1 cellular context compared by ENCODE assay signal in the genomic region with DNA sequence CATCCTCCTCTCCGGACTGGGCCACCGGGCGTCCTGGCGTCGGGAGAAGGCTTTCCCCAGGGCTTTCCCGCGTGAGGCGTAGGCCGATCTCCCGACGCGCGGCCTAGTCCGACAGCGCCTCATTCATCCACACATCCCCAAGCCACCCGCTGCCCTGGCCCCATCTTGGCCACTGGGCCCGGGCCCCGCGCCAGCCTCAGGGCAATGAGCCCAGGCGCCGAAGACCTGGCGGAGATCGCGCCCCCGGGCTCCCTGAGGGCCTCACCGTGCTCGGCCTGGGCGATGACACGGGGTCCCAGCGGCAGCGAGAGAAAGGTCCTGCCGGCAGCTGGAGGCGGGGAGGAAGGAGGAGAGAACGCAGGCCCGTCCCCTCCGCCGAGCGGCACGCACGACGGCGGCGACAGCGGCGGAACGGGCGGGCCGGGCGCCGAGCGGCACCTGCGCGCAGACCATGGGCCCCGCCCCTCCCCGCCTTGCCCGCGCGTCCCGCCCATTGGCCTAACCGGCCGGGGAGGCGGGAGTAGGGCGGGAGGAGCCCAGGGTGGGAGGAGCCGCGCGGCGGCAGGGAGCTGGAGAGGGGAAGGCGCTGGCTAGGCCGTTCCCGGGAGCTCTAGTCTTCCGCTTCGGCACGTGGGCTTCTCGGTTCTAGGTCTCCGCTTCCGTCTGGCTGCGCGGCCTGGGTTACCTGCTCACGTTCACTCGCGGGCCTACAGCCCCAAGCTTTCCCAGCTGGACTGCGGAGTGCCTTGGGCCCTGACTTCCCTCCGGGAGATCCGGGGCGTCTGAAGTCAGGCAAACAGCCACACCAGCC.
TF ChIP-seq lines count a peak whose summit lies in the region.

TSS of gene OLA1 (minus strand) at position 346 of the 811 bp plus-strand sequence. CDS start 1,717 bp downstream, outside the sequence.

TF ChIP-seq in HepG2, 621 proteins besides CTCF, POLR2A, EP300 and RAD21 (continued from another document and continues in another):
- TF ChIP-seq ZNF280B (CRISPR knock-in tag; IDR thresholded peaks at IDR 0.05; ENCODE audit: borderline replicate concordance), result peak; percentile 97
- TF ChIP-seq, protein P1, sequence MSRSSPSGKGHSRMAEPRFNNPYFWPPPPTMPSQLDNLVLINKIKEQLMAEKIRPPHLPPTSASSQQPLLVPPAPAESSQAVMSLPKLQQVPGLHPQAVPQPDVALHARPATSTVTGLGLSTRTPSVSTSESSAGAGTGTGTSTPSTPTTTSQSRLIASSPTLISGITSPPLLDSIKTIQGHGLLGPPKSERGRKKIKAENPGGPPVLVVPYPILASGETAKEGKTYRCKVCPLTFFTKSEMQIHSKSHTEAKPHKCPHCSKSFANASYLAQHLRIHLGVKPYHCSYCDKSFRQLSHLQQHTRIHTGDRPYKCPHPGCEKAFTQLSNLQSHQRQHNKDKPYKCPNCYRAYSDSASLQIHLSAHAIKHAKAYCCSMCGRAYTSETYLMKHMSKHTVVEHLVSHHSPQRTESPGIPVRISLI (CRISPR knock-in tag; IDR thresholded peaks at IDR 0.05; ENCODE audit: borderline replicate concordance), result peak; percentile 19; the same call in 1 of the 2 replicates
- TF ChIP-seq, protein P2, sequence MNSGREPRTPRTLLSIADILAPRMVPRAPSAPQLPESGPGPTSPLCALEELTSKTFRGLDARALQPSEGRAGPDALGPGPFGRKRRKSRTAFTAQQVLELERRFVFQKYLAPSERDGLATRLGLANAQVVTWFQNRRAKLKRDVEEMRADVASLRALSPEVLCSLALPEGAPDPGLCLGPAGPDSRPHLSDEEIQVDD (CRISPR knock-in tag; IDR thresholded peaks at IDR 0.05; ENCODE audit: borderline replicate concordance), result peak; percentile 88
- TF ChIP-seq IRF2 (CRISPR knock-in tag; IDR thresholded peaks at IDR 0.05), result 0 out of 2 replicates have a peak, but pooled peaks have one; percentile 22
- TF ChIP-seq SALL2 (CRISPR knock-in tag; IDR thresholded peaks at IDR 0.05), result peak; percentile 93
- 0 out of 2 replicates have a peak, but pooled peaks have one; percentile 26 for TF ChIP-seq ZNF839 (CRISPR knock-in tag; IDR thresholded peaks at IDR 0.05; ENCODE audit: borderline replicate concordance)
- TF ChIP-seq, protein P3, sequence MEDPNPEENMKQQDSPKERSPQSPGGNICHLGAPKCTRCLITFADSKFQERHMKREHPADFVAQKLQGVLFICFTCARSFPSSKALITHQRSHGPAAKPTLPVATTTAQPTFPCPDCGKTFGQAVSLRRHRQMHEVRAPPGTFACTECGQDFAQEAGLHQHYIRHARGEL (CRISPR knock-in tag; IDR thresholded peaks at IDR 0.05), result 0 out of 2 replicates have a peak, but pooled peaks have one; percentile 64
- TF ChIP-seq HOXA7 (CRISPR knock-in tag; IDR thresholded peaks at IDR 0.05), result no peak
- TF ChIP-seq JUN (CRISPR knock-in tag; IDR thresholded peaks at IDR 0.05), result 0 out of 2 replicates have a peak, but pooled peaks have one; percentile 35
- TF ChIP-seq, protein P4, sequence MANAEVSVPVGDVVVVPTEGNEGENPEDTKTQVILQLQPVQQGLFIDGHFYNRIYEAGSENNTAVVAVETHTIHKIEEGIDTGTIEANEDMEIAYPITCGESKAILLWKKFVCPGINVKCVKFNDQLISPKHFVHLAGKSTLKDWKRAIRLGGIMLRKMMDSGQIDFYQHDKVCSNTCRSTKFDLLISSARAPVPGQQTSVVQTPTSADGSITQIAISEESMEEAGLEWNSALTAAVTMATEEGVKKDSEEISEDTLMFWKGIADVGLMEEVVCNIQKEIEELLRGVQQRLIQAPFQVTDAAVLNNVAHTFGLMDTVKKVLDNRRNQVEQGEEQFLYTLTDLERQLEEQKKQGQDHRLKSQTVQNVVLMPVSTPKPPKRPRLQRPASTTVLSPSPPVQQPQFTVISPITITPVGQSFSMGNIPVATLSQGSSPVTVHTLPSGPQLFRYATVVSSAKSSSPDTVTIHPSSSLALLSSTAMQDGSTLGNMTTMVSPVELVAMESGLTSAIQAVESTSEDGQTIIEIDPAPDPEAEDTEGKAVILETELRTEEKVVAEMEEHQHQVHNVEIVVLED (CRISPR knock-in tag; IDR thresholded peaks at IDR 0.05; ENCODE audit: borderline replicate concordance), result peak; percentile 93
- TF ChIP-seq ZNF382 (CRISPR knock-in tag; IDR thresholded peaks at IDR 0.05; ENCODE audit: borderline replicate concordance), result no peak
- TF ChIP-seq ZNF317 (CRISPR knock-in tag; IDR thresholded peaks at IDR 0.05), result peak; percentile 56
- TF ChIP-seq MZF1 (CRISPR knock-in tag; IDR thresholded peaks at IDR 0.05; ENCODE audit: borderline replicate concordance), result 0 out of 2 replicates have a peak, but pooled peaks have one; percentile 72
- TF ChIP-seq AKNA (CRISPR knock-in tag; IDR thresholded peaks at IDR 0.05; ENCODE audit: borderline replicate concordance), result 0 out of 2 replicates have a peak, but pooled peaks have one; percentile 91
- no peak for TF ChIP-seq ZNF460 (CRISPR knock-in tag; IDR thresholded peaks at IDR 0.05; ENCODE audit: borderline replicate concordance)
- no peak; the same call in 1 of the 2 replicates for TF ChIP-seq ZNF816 (CRISPR knock-in tag; IDR thresholded peaks at IDR 0.05; ENCODE audit: borderline replicate concordance)
- TF ChIP-seq ZNF430 (CRISPR knock-in tag; IDR thresholded peaks at IDR 0.05), result peak; percentile 93
- TF ChIP-seq MNT (IDR thresholded peaks at IDR 0.05), result peak; percentile 34; the same call in 1 of the 2 replicates
- no peak for TF ChIP-seq NONO (IDR thresholded peaks at IDR 0.05)
- peak; percentile 91 for TF ChIP-seq NONO (CRISPR knock-in tag; conservative IDR thresholded peaks at IDR 0.05)
- TF ChIP-seq KAT8 (CRISPR knock-in tag; IDR thresholded peaks at IDR 0.05), result peak; percentile 90
- 0 out of 2 replicates have a peak, but pooled peaks have one; percentile 33 for TF ChIP-seq KDM3A (CRISPR knock-in tag; IDR thresholded peaks at IDR 0.05; ENCODE audit: low read depth)
- TF ChIP-seq HNRNPK (IDR thresholded peaks at IDR 0.05; ENCODE audit: low read depth, low read length, poor library complexity, severe bottlenecking), result peak; percentile 85
- peak; percentile 72; the same call in 1 of the 2 replicates for TF ChIP-seq ETS1 (CRISPR knock-in tag; IDR thresholded peaks at IDR 0.05)
- peak; percentile 78 for TF ChIP-seq ZNF766 (CRISPR knock-in tag; IDR thresholded peaks at IDR 0.05; ENCODE audit: borderline replicate concordance)
- no peak for TF ChIP-seq ZNF326 (CRISPR knock-in tag; IDR thresholded peaks at IDR 0.05; ENCODE audit: borderline replicate concordance)
- TF ChIP-seq TFDP2 (CRISPR knock-in tag; IDR thresholded peaks at IDR 0.05), result peak; percentile 90; the same call in 1 of the 2 replicates
- TF ChIP-seq THAP7 (CRISPR knock-in tag; IDR thresholded peaks at IDR 0.05), result peak; percentile 74
- peak; percentile 86 for TF ChIP-seq KMT2B (CRISPR knock-in tag; IDR thresholded peaks at IDR 0.05)
- peak; percentile 84; the same call in 1 of the 2 replicates for TF ChIP-seq ZNF776 (CRISPR knock-in tag; IDR thresholded peaks at IDR 0.05)
- peak; percentile 78; the same call in 1 of the 2 replicates for TF ChIP-seq ZNF530 (CRISPR knock-in tag; IDR thresholded peaks at IDR 0.05; ENCODE audit: low read depth)
- TF ChIP-seq ZNF644 (CRISPR knock-in tag; IDR thresholded peaks at IDR 0.05; ENCODE audit: low read depth), result no peak
- no peak for TF ChIP-seq CBX2 (IDR thresholded peaks at IDR 0.05; ENCODE audit: low read depth, low read length)
- TF ChIP-seq CBX2 (CRISPR knock-in tag; IDR thresholded peaks at IDR 0.05; ENCODE audit: low read depth), result peak; percentile 45
- TF ChIP-seq TBX2 (CRISPR knock-in tag; IDR thresholded peaks at IDR 0.05; ENCODE audit: borderline replicate concordance), result peak; percentile 78
- peak; percentile 61; the same call in 1 of the 2 replicates for TF ChIP-seq FOSL1 (CRISPR knock-in tag; IDR thresholded peaks at IDR 0.05; ENCODE audit: borderline replicate concordance)
- no peak for TF ChIP-seq PCBP2 (optimal IDR thresholded peaks at IDR 0.05; ENCODE audit: low read depth, low read length, poor library complexity, severe bottlenecking)
- peak; percentile 55; the same call in 1 of the 2 replicates for TF ChIP-seq KAT7 (CRISPR knock-in tag; IDR thresholded peaks at IDR 0.05; ENCODE audit: borderline replicate concordance)
- peak; percentile 63; the same call in 1 of the 2 replicates for TF ChIP-seq SNAPC2 (CRISPR knock-in tag; IDR thresholded peaks at IDR 0.05)
- TF ChIP-seq ZSCAN22 (CRISPR knock-in tag; IDR thresholded peaks at IDR 0.05), result peak; percentile 66; the same call in 1 of the 2 replicates
